Comparison of ENCODE assay signal across 24 cellular contexts in the genomic region with DNA sequence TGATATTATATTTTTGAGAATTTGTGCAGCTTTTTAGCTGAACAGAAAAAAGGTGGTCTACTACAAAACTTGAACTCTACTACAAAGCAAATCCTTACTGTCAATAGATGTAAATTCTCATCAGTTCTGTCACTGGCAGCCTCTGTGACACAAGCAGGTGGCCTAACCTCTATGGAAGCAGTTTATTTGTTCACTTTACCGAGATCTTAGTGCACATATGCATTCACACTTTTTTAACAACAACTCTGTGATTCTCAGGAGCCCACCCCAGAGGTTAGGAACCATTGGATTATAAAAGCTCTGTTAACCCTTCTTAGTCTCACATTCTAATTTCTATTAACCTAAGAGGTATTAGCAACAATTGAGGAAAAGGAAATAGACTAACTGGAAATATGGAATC.
"Had no signal": no experiment of that assay in that cellular context is flagged by ENCODE, and none has a peak within 500 bp of the region (broad histone marks: within the 10 kb centered on the region; RNA-seq: fewer than 3 reads in every experiment).

No MANE protein-coding gene starts in this region.

- H3K36me3 ChIP-seq: brain microvascular endothelial cell, gastroesophageal sphincter, heart left ventricle, left ventricle myocardium inferior, prostate gland, right atrium auricular region, tibial nerve had no signal

- FAIRE-seq: urothelium cell line had no signal

- H3K4me3 Mint-ChIP-seq: activated CD4-positive, alpha-beta T cell treated with anti-CD3 and anti-CD28 coated beads, Interleukin-2, amount 10 ng/mL, durations not matched to agents 24 days and 14 days; activated naive CD4-positive, alpha-beta T cell treated with anti-CD3 and anti-CD28 coated beads, Interleukin-2, amount 10 ng/mL, durations not matched to agents 7 days and 5 days; activated naive CD8-positive, alpha-beta T cell treated with anti-CD3 and anti-CD28 coated beads, Interleukin-2, amount 50 U/mL, for 24 hours; activated T-cell treated with anti-CD3 and anti-CD28 coated beads, Interleukin-2, amount 50 U/mL, for 4 hours; central memory CD8-positive, alpha-beta T cell; T-helper 2 cell treated with Interferon-gamma antibody and Interleukin-4, amounts not matched to agents 5 μg/mL and 100 μg/mL, for 36 hours had no signal

- H3K27me3 Mint-ChIP-seq: activated CD4-positive, alpha-beta T cell treated with anti-CD3 and anti-CD28 coated beads, Interleukin-2, amount 10 ng/mL, durations not matched to agents 24 days and 14 days; activated naive CD4-positive, alpha-beta T cell treated with anti-CD3 and anti-CD28 coated beads, Interleukin-2, amount 10 ng/mL, durations not matched to agents 7 days and 5 days; activated naive CD8-positive, alpha-beta T cell treated with anti-CD3 and anti-CD28 coated beads, Interleukin-2, amount 50 U/mL, for 24 hours; central memory CD8-positive, alpha-beta T cell had no signal

- H3K9me3 ChIP-seq: prostate gland had no signal

- H3K4me1 ChIP-seq: gastroesophageal sphincter, prostate gland, right atrium auricular region had no signal

- H3K27ac ChIP-seq: brain microvascular endothelial cell, coronary artery, gastroesophageal sphincter, heart left ventricle, left ventricle myocardium inferior, prostate gland, right atrium auricular region, tibial nerve had no signal

- H3K27me3 ChIP-seq: brain microvascular endothelial cell, gastroesophageal sphincter, heart left ventricle, right atrium auricular region, tibial nerve had no signal

- H3K9me3 Mint-ChIP-seq: activated CD4-positive, alpha-beta T cell treated with anti-CD3 and anti-CD28 coated beads, Interleukin-2, amount 10 ng/mL, durations not matched to agents 24 days and 14 days; central memory CD8-positive, alpha-beta T cell; T-helper 2 cell treated with Interferon-gamma antibody and Interleukin-4, amounts not matched to agents 5 μg/mL and 100 μg/mL, for 36 hours had no signal

- DNase-seq: activated CD4-positive, alpha-beta T cell treated with anti-CD3 and anti-CD28 coated beads, Interleukin-2, amount 10 ng/mL, durations not matched to agents 24 days and 14 days; activated CD4-positive, CD25-positive, alpha-beta regulatory T cell; activated CD8-positive, alpha-beta memory T cell treated with anti-CD3 and anti-CD28 coated beads, Interleukin-2, amount 50 U/mL, for 4 hours; activated effector memory CD4-positive, alpha-beta T cell treated with Interleukin-2 at 50 U/mL for 16 hours; activated naive CD4-positive, alpha-beta T cell treated with anti-CD3 and anti-CD28 coated beads, Interleukin-2, amount 10 ng/mL, durations not matched to agents 7 days and 5 days; activated naive CD8-positive, alpha-beta T cell treated with anti-CD3 and anti-CD28 coated beads, Interleukin-2, amount 50 U/mL, for 24 hours; activated T-cell treated with anti-CD3 and anti-CD28 coated beads, Interleukin-2, amount 50 U/mL, for 4 hours; anterior cingulate cortex; brain microvascular endothelial cell; heart left ventricle; left ventricle myocardium inferior; stimulated activated CD4-positive, alpha-beta T cell treated with anti-CD3 and anti-CD28 coated beads, Interleukin-12 subunit alpha, Interleukin-12 subunit beta, amount 100 ng/mL, for 4 hours; stimulated activated CD4-positive, alpha-beta T cell treated with anti-CD3 and anti-CD28 coated beads, Interleukin-1b, Interleukin-23, amount 100 ng/mL, for 48 hours; stimulated activated CD8-positive, alpha-beta memory T cell treated with anti-CD3 and anti-CD28 coated beads, Interleukin-4, amount 100 ng/mL, for 48 hours; stimulated activated naive CD4-positive, alpha-beta T cell had no signal

- H3K4me3 ChIP-seq: coronary artery, gastroesophageal sphincter, heart left ventricle, left ventricle myocardium inferior, prostate gland, right atrium auricular region, tibial nerve had no signal

- H3K36me3 Mint-ChIP-seq: activated naive CD4-positive, alpha-beta T cell treated with anti-CD3 and anti-CD28 coated beads, Interleukin-2, amount 10 ng/mL, durations not matched to agents 7 days and 5 days had no signal

- ATAC-seq: activated T-cell treated with anti-CD3 and anti-CD28 coated beads, Interleukin-2, amount 50 U/mL, for 4 hours; esophagus mucosa; gastroesophageal sphincter; heart left ventricle had no signal

- H3K27ac Mint-ChIP-seq: activated CD4-positive, alpha-beta T cell treated with anti-CD3 and anti-CD28 coated beads, Interleukin-2, amount 10 ng/mL, durations not matched to agents 24 days and 14 days; activated naive CD4-positive, alpha-beta T cell treated with anti-CD3 and anti-CD28 coated beads, Interleukin-2, amount 10 ng/mL, durations not matched to agents 7 days and 5 days; activated naive CD8-positive, alpha-beta T cell treated with anti-CD3 and anti-CD28 coated beads, Interleukin-2, amount 50 U/mL, for 24 hours; T-helper 2 cell treated with Interferon-gamma antibody and Interleukin-4, amounts not matched to agents 5 μg/mL and 100 μg/mL, for 36 hours had no signal
